In the genomic region with DNA sequence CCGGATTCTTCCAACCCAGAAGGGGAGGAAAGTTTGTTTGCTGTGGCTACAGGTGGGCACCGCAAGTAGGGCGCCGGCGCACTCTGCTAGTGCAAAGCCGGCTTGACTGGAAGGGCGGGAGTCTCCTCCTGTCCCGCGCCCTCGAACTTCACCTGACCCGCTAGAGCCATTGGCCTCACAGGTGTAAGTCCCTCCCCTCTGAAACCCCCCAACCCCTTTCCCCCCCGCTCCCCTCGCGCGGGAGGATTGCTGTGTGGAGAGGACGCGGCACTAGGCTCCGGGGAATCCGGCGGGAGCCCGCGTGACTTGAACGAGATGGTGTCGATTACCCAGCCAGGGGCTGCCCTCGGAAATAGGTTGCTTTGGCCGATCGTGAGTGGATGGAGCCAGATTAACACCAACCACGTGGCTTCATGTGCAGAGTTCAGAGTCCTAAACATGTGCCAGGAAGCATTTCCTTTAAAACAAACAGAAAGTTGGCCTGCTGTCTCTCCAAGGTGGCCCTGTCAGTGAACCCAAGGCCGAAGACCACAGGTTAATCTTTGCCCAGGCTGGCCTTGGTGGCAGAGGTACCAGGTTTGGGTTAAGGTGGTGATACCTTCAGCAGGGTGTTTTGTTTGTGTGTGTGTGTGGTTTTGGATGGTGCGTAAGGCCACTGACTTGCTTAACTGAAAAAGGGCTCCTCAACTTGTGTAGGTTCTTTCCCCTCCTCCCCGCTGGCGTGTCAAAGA, we compare ENCODE assay signal across 1 cellular context.
A peak's percentile ranks its signal among the peaks of the same experiment; 100 is the strongest.
TF ChIP-seq lines count a peak whose summit lies in the region.

No MANE protein-coding gene starts in this region.

TF ChIP-seq in HepG2, 621 proteins besides CTCF, POLR2A, EP300 and RAD21 (continued from another document and continues in another):
- peak; percentile 74; the same call in 1 of the 2 replicates for TF ChIP-seq ZNF564 (CRISPR knock-in tag; IDR thresholded peaks at IDR 0.05)
- peak; percentile 36; the same call in 1 of the 2 replicates for TF ChIP-seq HIVEP1 (CRISPR knock-in tag; IDR thresholded peaks at IDR 0.05)
- TF ChIP-seq, protein P1, sequence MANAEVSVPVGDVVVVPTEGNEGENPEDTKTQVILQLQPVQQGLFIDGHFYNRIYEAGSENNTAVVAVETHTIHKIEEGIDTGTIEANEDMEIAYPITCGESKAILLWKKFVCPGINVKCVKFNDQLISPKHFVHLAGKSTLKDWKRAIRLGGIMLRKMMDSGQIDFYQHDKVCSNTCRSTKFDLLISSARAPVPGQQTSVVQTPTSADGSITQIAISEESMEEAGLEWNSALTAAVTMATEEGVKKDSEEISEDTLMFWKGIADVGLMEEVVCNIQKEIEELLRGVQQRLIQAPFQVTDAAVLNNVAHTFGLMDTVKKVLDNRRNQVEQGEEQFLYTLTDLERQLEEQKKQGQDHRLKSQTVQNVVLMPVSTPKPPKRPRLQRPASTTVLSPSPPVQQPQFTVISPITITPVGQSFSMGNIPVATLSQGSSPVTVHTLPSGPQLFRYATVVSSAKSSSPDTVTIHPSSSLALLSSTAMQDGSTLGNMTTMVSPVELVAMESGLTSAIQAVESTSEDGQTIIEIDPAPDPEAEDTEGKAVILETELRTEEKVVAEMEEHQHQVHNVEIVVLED (CRISPR knock-in tag; IDR thresholded peaks at IDR 0.05; ENCODE audit: borderline replicate concordance) = peak; percentile 38; the same call in 1 of the 2 replicates
- no peak for TF ChIP-seq HMGA1 (CRISPR knock-in tag; conservative IDR thresholded peaks at IDR 0.05)
- peak; percentile 91; the same call in 1 of the 2 replicates for TF ChIP-seq ZNF558 (CRISPR knock-in tag; IDR thresholded peaks at IDR 0.05; ENCODE audit: borderline replicate concordance)
- TF ChIP-seq ZFYVE20 (CRISPR knock-in tag; IDR thresholded peaks at IDR 0.05; ENCODE audit: borderline replicate concordance, low read depth) = no peak
- no peak for TF ChIP-seq SCMH1 (CRISPR knock-in tag; IDR thresholded peaks at IDR 0.05; ENCODE audit: borderline replicate concordance)
- no peak for TF ChIP-seq NONO (IDR thresholded peaks at IDR 0.05)
- peak; percentile 65 for TF ChIP-seq NONO (CRISPR knock-in tag; conservative IDR thresholded peaks at IDR 0.05)
- TF ChIP-seq, protein P2, sequence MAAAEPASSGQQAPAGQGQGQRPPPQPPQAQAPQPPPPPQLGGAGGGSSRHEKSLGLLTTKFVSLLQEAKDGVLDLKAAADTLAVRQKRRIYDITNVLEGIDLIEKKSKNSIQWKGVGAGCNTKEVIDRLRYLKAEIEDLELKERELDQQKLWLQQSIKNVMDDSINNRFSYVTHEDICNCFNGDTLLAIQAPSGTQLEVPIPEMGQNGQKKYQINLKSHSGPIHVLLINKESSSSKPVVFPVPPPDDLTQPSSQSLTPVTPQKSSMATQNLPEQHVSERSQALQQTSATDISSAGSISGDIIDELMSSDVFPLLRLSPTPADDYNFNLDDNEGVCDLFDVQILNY (CRISPR knock-in tag; conservative IDR thresholded peaks at IDR 0.05) = 0 out of 2 replicates have a peak, but pooled peaks have one; percentile 24
- TF ChIP-seq MED8 (CRISPR knock-in tag; IDR thresholded peaks at IDR 0.05; ENCODE audit: insufficient replicate concordance) = peak; percentile 62
- TF ChIP-seq PRPF4 (IDR thresholded peaks at IDR 0.05; ENCODE audit: low read depth, low read length, poor library complexity, severe bottlenecking) = no peak
- TF ChIP-seq ZNF460 (CRISPR knock-in tag; IDR thresholded peaks at IDR 0.05; ENCODE audit: borderline replicate concordance) = no peak; the same call in 1 of the 2 replicates
- TF ChIP-seq KLF9 (CRISPR knock-in tag; IDR thresholded peaks at IDR 0.05; ENCODE audit: low read depth) = peak; percentile 92
- no peak; the same call in 1 of the 2 replicates for TF ChIP-seq ETV6 (CRISPR knock-in tag; conservative IDR thresholded peaks at IDR 0.05)
- TF ChIP-seq NFKB2 (CRISPR knock-in tag; IDR thresholded peaks at IDR 0.05; ENCODE audit: borderline replicate concordance) = no peak; the same call in 1 of the 2 replicates
- 0 out of 2 replicates have a peak, but pooled peaks have one; percentile 40 for TF ChIP-seq KDM1A (CRISPR knock-in tag; IDR thresholded peaks at IDR 0.05)
- no peak for TF ChIP-seq ZNF550 (CRISPR knock-in tag; IDR thresholded peaks at IDR 0.05; ENCODE audit: borderline replicate concordance)
- TF ChIP-seq SOX13 (IDR thresholded peaks at IDR 0.05) = no peak
- TF ChIP-seq SOX13 (CRISPR knock-in tag; conservative IDR thresholded peaks at IDR 0.05 in 1 of 2, IDR thresholded peaks at IDR 0.05 in 1 of 2) = peak in 1 of 2 experiments; percentile 81; a peak in 2 of 4 replicates
- no peak for TF ChIP-seq RBFOX2 (IDR thresholded peaks at IDR 0.05; ENCODE audit: low read depth, low read length)
- no peak for TF ChIP-seq SMARCE1 (IDR thresholded peaks at IDR 0.05; ENCODE audit: borderline replicate concordance)
- peak; percentile 74; the same call in 1 of the 2 replicates for TF ChIP-seq KDM4B (CRISPR knock-in tag; IDR thresholded peaks at IDR 0.05)
- TF ChIP-seq KAT7 (CRISPR knock-in tag; IDR thresholded peaks at IDR 0.05; ENCODE audit: borderline replicate concordance) = peak; percentile 49; the same call in 1 of the 2 replicates
- TF ChIP-seq, protein P3, sequence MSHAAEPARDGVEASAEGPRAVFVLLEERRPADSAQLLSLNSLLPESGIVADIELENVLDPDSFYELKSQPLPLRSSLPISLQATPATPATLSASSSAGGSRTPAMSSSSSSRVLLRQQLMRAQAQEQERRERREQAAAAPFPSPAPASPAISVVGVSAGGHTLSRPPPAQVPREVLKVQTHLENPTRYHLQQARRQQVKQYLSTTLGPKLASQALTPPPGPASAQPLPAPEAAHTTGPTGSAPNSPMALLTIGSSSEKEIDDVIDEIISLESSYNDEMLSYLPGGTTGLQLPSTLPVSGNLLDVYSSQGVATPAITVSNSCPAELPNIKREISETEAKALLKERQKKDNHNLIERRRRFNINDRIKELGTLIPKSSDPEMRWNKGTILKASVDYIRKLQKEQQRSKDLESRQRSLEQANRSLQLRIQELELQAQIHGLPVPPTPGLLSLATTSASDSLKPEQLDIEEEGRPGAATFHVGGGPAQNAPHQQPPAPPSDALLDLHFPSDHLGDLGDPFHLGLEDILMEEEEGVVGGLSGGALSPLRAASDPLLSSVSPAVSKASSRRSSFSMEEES (CRISPR knock-in tag; IDR thresholded peaks at IDR 0.05) = peak; percentile 97
- TF ChIP-seq ZNF773 (CRISPR knock-in tag; IDR thresholded peaks at IDR 0.05; ENCODE audit: borderline replicate concordance) = 0 out of 2 replicates have a peak, but pooled peaks have one; percentile 44
- TF ChIP-seq ZFP36L1 (CRISPR knock-in tag; IDR thresholded peaks at IDR 0.05) = no peak
- no peak; the same call in 1 of the 2 replicates for TF ChIP-seq ZNF768 (CRISPR knock-in tag; IDR thresholded peaks at IDR 0.05)
- TF ChIP-seq, protein P4, sequence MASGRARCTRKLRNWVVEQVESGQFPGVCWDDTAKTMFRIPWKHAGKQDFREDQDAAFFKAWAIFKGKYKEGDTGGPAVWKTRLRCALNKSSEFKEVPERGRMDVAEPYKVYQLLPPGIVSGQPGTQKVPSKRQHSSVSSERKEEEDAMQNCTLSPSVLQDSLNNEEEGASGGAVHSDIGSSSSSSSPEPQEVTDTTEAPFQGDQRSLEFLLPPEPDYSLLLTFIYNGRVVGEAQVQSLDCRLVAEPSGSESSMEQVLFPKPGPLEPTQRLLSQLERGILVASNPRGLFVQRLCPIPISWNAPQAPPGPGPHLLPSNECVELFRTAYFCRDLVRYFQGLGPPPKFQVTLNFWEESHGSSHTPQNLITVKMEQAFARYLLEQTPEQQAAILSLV (CRISPR knock-in tag; IDR thresholded peaks at IDR 0.05; ENCODE audit: borderline replicate concordance) = peak; percentile 92
- peak; percentile 97 for TF ChIP-seq ZMYM4 (CRISPR knock-in tag; IDR thresholded peaks at IDR 0.05)
- TF ChIP-seq, protein P5, sequence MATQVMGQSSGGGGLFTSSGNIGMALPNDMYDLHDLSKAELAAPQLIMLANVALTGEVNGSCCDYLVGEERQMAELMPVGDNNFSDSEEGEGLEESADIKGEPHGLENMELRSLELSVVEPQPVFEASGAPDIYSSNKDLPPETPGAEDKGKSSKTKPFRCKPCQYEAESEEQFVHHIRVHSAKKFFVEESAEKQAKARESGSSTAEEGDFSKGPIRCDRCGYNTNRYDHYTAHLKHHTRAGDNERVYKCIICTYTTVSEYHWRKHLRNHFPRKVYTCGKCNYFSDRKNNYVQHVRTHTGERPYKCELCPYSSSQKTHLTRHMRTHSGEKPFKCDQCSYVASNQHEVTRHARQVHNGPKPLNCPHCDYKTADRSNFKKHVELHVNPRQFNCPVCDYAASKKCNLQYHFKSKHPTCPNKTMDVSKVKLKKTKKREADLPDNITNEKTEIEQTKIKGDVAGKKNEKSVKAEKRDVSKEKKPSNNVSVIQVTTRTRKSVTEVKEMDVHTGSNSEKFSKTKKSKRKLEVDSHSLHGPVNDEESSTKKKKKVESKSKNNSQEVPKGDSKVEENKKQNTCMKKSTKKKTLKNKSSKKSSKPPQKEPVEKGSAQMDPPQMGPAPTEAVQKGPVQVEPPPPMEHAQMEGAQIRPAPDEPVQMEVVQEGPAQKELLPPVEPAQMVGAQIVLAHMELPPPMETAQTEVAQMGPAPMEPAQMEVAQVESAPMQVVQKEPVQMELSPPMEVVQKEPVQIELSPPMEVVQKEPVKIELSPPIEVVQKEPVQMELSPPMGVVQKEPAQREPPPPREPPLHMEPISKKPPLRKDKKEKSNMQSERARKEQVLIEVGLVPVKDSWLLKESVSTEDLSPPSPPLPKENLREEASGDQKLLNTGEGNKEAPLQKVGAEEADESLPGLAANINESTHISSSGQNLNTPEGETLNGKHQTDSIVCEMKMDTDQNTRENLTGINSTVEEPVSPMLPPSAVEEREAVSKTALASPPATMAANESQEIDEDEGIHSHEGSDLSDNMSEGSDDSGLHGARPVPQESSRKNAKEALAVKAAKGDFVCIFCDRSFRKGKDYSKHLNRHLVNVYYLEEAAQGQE (IDR thresholded peaks at IDR 0.05; ENCODE audit: borderline replicate concordance in 1 of 2, low read depth in 1 of 2, low read length in 2 of 2) = no peak; a peak in 1 of 4 replicates
- TF ChIP-seq, protein P6, sequence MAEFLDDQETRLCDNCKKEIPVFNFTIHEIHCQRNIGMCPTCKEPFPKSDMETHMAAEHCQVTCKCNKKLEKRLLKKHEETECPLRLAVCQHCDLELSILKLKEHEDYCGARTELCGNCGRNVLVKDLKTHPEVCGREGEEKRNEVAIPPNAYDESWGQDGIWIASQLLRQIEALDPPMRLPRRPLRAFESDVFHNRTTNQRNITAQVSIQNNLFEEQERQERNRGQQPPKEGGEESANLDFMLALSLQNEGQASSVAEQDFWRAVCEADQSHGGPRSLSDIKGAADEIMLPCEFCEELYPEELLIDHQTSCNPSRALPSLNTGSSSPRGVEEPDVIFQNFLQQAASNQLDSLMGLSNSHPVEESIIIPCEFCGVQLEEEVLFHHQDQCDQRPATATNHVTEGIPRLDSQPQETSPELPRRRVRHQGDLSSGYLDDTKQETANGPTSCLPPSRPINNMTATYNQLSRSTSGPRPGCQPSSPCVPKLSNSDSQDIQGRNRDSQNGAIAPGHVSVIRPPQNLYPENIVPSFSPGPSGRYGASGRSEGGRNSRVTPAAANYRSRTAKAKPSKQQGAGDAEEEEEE (CRISPR knock-in tag; IDR thresholded peaks at IDR 0.05; ENCODE audit: borderline replicate concordance) = no peak
- TF ChIP-seq ZFX (CRISPR knock-in tag; IDR thresholded peaks at IDR 0.05; ENCODE audit: low read depth) = peak; percentile 85
- TF ChIP-seq ZNF761 (CRISPR knock-in tag; conservative IDR thresholded peaks at IDR 0.05) = no peak
- TF ChIP-seq, protein P7, sequence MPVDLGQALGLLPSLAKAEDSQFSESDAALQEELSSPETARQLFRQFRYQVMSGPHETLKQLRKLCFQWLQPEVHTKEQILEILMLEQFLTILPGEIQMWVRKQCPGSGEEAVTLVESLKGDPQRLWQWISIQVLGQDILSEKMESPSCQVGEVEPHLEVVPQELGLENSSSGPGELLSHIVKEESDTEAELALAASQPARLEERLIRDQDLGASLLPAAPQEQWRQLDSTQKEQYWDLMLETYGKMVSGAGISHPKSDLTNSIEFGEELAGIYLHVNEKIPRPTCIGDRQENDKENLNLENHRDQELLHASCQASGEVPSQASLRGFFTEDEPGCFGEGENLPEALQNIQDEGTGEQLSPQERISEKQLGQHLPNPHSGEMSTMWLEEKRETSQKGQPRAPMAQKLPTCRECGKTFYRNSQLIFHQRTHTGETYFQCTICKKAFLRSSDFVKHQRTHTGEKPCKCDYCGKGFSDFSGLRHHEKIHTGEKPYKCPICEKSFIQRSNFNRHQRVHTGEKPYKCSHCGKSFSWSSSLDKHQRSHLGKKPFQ (CRISPR knock-in tag; IDR thresholded peaks at IDR 0.05; ENCODE audit: insufficient replicate concordance) = peak; percentile 95
- TF ChIP-seq, protein P8, sequence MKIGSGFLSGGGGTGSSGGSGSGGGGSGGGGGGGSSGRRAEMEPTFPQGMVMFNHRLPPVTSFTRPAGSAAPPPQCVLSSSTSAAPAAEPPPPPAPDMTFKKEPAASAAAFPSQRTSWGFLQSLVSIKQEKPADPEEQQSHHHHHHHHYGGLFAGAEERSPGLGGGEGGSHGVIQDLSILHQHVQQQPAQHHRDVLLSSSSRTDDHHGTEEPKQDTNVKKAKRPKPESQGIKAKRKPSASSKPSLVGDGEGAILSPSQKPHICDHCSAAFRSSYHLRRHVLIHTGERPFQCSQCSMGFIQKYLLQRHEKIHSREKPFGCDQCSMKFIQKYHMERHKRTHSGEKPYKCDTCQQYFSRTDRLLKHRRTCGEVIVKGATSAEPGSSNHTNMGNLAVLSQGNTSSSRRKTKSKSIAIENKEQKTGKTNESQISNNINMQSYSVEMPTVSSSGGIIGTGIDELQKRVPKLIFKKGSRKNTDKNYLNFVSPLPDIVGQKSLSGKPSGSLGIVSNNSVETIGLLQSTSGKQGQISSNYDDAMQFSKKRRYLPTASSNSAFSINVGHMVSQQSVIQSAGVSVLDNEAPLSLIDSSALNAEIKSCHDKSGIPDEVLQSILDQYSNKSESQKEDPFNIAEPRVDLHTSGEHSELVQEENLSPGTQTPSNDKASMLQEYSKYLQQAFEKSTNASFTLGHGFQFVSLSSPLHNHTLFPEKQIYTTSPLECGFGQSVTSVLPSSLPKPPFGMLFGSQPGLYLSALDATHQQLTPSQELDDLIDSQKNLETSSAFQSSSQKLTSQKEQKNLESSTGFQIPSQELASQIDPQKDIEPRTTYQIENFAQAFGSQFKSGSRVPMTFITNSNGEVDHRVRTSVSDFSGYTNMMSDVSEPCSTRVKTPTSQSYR (CRISPR knock-in tag; IDR thresholded peaks at IDR 0.05; ENCODE audit: borderline replicate concordance) = peak; percentile 29; the same call in 1 of the 2 replicates
- no peak for TF ChIP-seq ZNF577 (CRISPR knock-in tag; IDR thresholded peaks at IDR 0.05; ENCODE audit: borderline replicate concordance, low read depth)
